9 cellular contexts compared by ENCODE assay signal in genomic region chr14:69612014-69612758, GRCh38. TPM values are rescaled to one million over a fixed set of nuclear protein-coding genes. Genes with fewer than 3 reads are reported as not detected.
DNase-seq lines count a peak whose midpoint lies in the region; ATAC-seq, FAIRE-seq and TF ChIP-seq lines count a peak whose summit lies in the region.
"Had no signal": no experiment of that assay in that cellular context is flagged by ENCODE, and none has a peak within 500 bp of the region (broad histone marks: within the 10 kb centered on the region; RNA-seq: fewer than 3 reads in every experiment).

No MANE protein-coding gene starts in this region.

- WGBS in heart left ventricle, 4 donors: 0 to 1% (median 1%) methylated on average over 26 to 47 of the region's 47 CpGs
- WGBS in trophoblast cell (ENCODE audit: extremely low coverage, insufficient coverage, insufficient read length): no CpG with 5 or more reads among the region's 47 CpGs

- no peak overlapping the region for H2BK120ac ChIP-seq in trophoblast cell (ENCODE audit: insufficient read depth, low read length, poor library complexity)

- no peak overlapping the region for H3K14ac ChIP-seq in trophoblast cell (ENCODE audit: low read length)

- H3K27ac ChIP-seq in heart left ventricle (peak overlapping the region; percentile 94 to 100 (median 98)), trophoblast cell (ENCODE audit: low read depth, low read length) (peak overlapping the region; percentile 61)

- intact Hi-C loops in heart left ventricle (cut with DNase I): loop anchor here in 8 of 10 donors (2.0 to 10.0 kb wide), 9 partner anchors 25 to 105 kb away; no protein-coding TSS in a partner anchor

- TF ChIP-seq CTCF in heart left ventricle (IDR thresholded peaks at IDR 0.05): no peak

- peak overlapping the region; percentile 87 to 90 for H3K27ac Mint-ChIP-seq in activated naive CD4-positive, alpha-beta T cell treated with anti-CD3 and anti-CD28 coated beads, Interleukin-2, amount 50 U/mL, for 72 hours

- no peak for FAIRE-seq in RCC 7860 (lab: Jason Lieb, UNC)

- peak overlapping the region; percentile 37 for H3K18ac ChIP-seq in trophoblast cell (ENCODE audit: low read length)

- H3K79me1 ChIP-seq in trophoblast cell (ENCODE audit: low read length): peaks cover 7% of the 10 kb centered on the region

- H3K4me3 ChIP-seq in heart left ventricle (peak overlapping the region; percentile 76 to 96 (median 86)), trophoblast cell (ENCODE audit: low read depth, low read length) (peak overlapping the region; percentile 94)

- H4K8ac ChIP-seq in trophoblast cell (ENCODE audit: low read depth, low read length): peak overlapping the region; percentile 17

- DNase-seq in DMS153 treated with DMSO at 0.1 percent for 48 hours (lab: John Stamatoyannopoulos, UW; ENCODE audit: unreplicated experiment) (peak; percentile 24), DMS153 (lab: John Stamatoyannopoulos, UW) (no peak), OCI-M1 (lab: John Stamatoyannopoulos, UW) (peak; percentile 63), heart left ventricle (peak in 4 of 5 donors; percentile 37 to 73 (median 43)), trophoblast cell (peak in 1 of 2 donors; percentile 44), RCC 7860 (ENCODE audit: low spot score) (no peak)
- DNase-seq in activated naive CD4-positive, alpha-beta T cell treated with anti-CD3 and anti-CD28 coated beads, Interleukin-2, amount 50 U/mL, for 72 hours (ENCODE audit: low spot score in 2 of 2): peak in 1 of 2 donors; percentile 64

- peaks cover 35 to 45% of the 10 kb centered on the region in 2 donors for H3K36me3 Mint-ChIP-seq in activated naive CD4-positive, alpha-beta T cell treated with anti-CD3 and anti-CD28 coated beads, Interleukin-2, amount 50 U/mL, for 72 hours

- no peaks in the 10 kb centered on the region for H3K9me3 ChIP-seq in heart left ventricle
- no peaks in the 10 kb centered on the region for H3K9me3 ChIP-seq in trophoblast cell (ENCODE audit: insufficient read depth, low read depth, low read length)

- H2BK12ac ChIP-seq in trophoblast cell (ENCODE audit: low read length): no peak overlapping the region

- peak overlapping the region; percentile 31 for H4K12ac ChIP-seq in trophoblast cell (ENCODE audit: low read depth, low read length)

- no peak overlapping the region for H3K4ac ChIP-seq in trophoblast cell (ENCODE audit: low read depth, low read length)

- no peaks in the 10 kb centered on the region for H3K9me3 Mint-ChIP-seq in activated naive CD4-positive, alpha-beta T cell treated with anti-CD3 and anti-CD28 coated beads, Interleukin-2, amount 50 U/mL, for 72 hours

- H2AFZ ChIP-seq in trophoblast cell (ENCODE audit: insufficient read depth, low read length, poor library complexity): peak overlapping the region; percentile 81

- H3K4me2 ChIP-seq in trophoblast cell (ENCODE audit: low read length): peak overlapping the region; percentile 100

- H3K4me1 ChIP-seq in heart left ventricle (peaks cover 13 to 64% (median 57%) of the 10 kb centered on the region in 12 donors), trophoblast cell (ENCODE audit: control insufficient read depth in 1 of 2, insufficient read depth in 2 of 2, low read length in 2 of 2) (peaks cover 0 to 2% of the 10 kb centered on the region in 2 experiments)

- H3K9ac ChIP-seq in trophoblast cell (ENCODE audit: low read length): peak overlapping the region; percentile 70

- H3K36me3 ChIP-seq in heart left ventricle: peaks cover 0 to 6% (median 0%) of the 10 kb centered on the region in 9 donors
- no peaks in the 10 kb centered on the region for H3K36me3 ChIP-seq in trophoblast cell (ENCODE audit: control insufficient read depth in 1 of 2, insufficient read depth in 2 of 2, low read length in 2 of 2)

- H3K79me2 ChIP-seq in trophoblast cell (ENCODE audit: control insufficient read depth, insufficient read depth, low read length, poor library complexity): peaks cover 3% of the 10 kb centered on the region

- H3K23ac ChIP-seq in trophoblast cell (ENCODE audit: low read length): no peak overlapping the region

- no peak for TF ChIP-seq POLR2A in heart left ventricle (IDR thresholded peaks at IDR 0.05)

- ATAC-seq in HG03066 (IDR thresholded peaks at IDR 0.05; ENCODE audit: low read depth, unreplicated experiment) (peak; percentile 13), heart left ventricle (peak in 3 of 4 donors; percentile 12 to 19 (median 13))
- ATAC-seq in activated naive CD4-positive, alpha-beta T cell treated with anti-CD3 and anti-CD28 coated beads, Interleukin-2, amount 50 U/mL, for 72 hours: peak; percentile 39 to 44

- H2BK5ac ChIP-seq in trophoblast cell (ENCODE audit: low read depth, low read length, poor library complexity): peak overlapping the region; percentile 25

- no peak overlapping the region for H2AK5ac ChIP-seq in trophoblast cell (ENCODE audit: low read length)

- no peak overlapping the region for H4K91ac ChIP-seq in trophoblast cell (ENCODE audit: low read depth, low read length)

- H3K27me3 ChIP-seq in heart left ventricle (no peaks in the 10 kb centered on the region), trophoblast cell (ENCODE audit: insufficient read depth, low read length) (no peaks in the 10 kb centered on the region)

RNA-seq across cellular contexts. Expression of gene SUSD6, which starts 0.8 kb away (rescaled TPM):
- total RNA-seq in activated naive CD4-positive, alpha-beta T cell treated with anti-CD3 and anti-CD28 coated beads, Interleukin-2, amount 50 U/mL, for 72 hours: 10 to 100 TPM; 54.1 to 98.6 TPM
- 10 to 100 TPM; 17.8 to 49.2 (median 24.8) TPM for total RNA-seq in heart left ventricle
- polyA plus RNA-seq in heart left ventricle: 10 to 100 TPM in 1 of 2 donors, 1 to 10 TPM in 1; 5.8 to 18.7 TPM
- polyA plus RNA-seq in trophoblast cell (2013): 5.4 and 5.5 TPM in 2 replicates

RNA-seq across cellular contexts. Expression of gene CCDC177, which starts 37.5 kb away (rescaled TPM):
- total RNA-seq in activated naive CD4-positive, alpha-beta T cell treated with anti-CD3 and anti-CD28 coated beads, Interleukin-2, amount 50 U/mL, for 72 hours: not detected
- total RNA-seq in heart left ventricle: not detected
- polyA plus RNA-seq in heart left ventricle: under 1 TPM in 1 of 2 donors, not detected in 1; 0.06 TPM
- 0.01 TPM in 1 of 2 replicates, not detected in the other for polyA plus RNA-seq in trophoblast cell (2013)
- total RNA-seq: glomerular endothelial cell had no signal

Comparison
In these comparisons a context has a peak if more than half of its experiments do, and no peak if none do; other contexts are left out.
1. DNase-seq: peak in DMS153 treated with DMSO at 0.1 percent for 48 hours (single experiment), OCI-M1 (single experiment) and heart left ventricle (4 of 5); none in DMS153 (single experiment) and RCC 7860 (single experiment).
2. Peak in every context shown above with its lines, with median percentiles within 50 percentile points of each other: ATAC-seq.